In genomic region chr9:124694394-124695279, GRCh38 we compare ENCODE assay signal across 1 cellular context.
TF ChIP-seq lines count a peak whose summit lies in the region.

No MANE protein-coding gene starts in this region.

TF ChIP-seq in H1, 55 proteins besides CTCF, POLR2A, EP300 and RAD21 (continued from another document):
- no peak for TF ChIP-seq CHD7 (IDR thresholded peaks at IDR 0.05; ENCODE audit: insufficient replicate concordance, low read length)
